Comparison of ENCODE assay signal across 16 cellular contexts in the genomic region with DNA sequence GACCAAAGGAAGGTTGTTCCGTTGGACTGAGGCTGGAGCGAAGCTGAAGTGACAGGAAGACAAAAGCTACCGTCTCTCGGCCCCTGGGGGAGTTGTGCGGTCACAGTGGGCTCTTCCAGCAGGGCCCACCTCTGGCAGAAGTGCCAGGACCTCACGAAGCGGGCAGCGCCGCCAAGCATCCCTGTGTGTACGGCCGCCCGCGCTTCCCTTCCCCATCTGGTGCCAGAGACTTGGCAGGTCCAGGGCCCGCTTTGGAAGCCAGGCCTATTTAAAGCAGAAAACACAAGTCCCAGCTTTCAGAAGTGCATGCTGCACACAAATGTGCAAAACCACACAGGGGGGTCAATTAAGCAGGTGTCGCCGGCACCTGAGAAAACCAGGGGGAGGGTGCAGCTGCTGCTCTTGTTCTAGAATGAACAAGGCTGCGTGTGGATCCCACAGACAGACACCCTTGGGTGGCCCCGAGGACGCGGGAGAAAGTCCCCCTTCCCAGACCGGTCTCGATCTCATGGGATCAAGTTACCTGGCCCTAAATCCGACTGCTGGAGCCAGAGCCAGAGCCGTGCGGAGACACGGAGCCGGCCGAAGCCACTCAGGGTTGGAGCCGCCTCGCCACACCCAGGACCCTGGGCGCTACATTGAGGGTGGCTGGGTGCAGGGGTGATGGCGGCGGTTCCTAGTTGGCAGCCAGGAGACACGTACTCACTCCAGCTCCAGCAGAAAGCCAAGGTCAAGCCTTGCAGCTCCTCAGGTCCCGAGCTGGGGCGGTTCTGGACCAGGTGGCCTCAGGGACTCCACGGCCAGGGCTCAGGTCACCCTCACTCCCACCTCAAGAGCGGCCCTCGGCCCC.
"Had no signal": no experiment of that assay in that cellular context is flagged by ENCODE, and none has a peak within 500 bp of the region (broad histone marks: within the 10 kb centered on the region; RNA-seq: fewer than 3 reads in every experiment).

No MANE protein-coding gene starts in this region.

- H3K27me3 ChIP-seq: colonic mucosa, right lobe of liver, vagina had no signal

- H3K9me3 Mint-ChIP-seq: activated CD4-positive, alpha-beta T cell treated with anti-CD3 and anti-CD28 coated beads, Interleukin-2, amount 10 ng/mL, durations not matched to agents 7 days and 5 days; activated T-cell treated with anti-CD3 and anti-CD28 coated beads, Interleukin-2, amount 50 U/mL, for 4 hours had no signal

- H3K27me3 Mint-ChIP-seq: activated CD4-positive, alpha-beta T cell treated with anti-CD3 and anti-CD28 coated beads, Interleukin-2, amount 10 ng/mL, durations not matched to agents 7 days and 5 days; activated naive CD8-positive, alpha-beta T cell treated with anti-CD3 and anti-CD28 coated beads, Interleukin-2, amount 50 U/mL, for 24 hours had no signal

- H3K36me3 ChIP-seq: colonic mucosa, lower lobe of right lung, prostate gland, right lobe of liver, vagina had no signal

- H3K4me1 ChIP-seq: colonic mucosa, lower lobe of right lung, prostate gland, right lobe of liver, vagina had no signal

- ATAC-seq: activated naive CD8-positive, alpha-beta T cell treated with anti-CD3 and anti-CD28 coated beads, Interleukin-2, amount 50 U/mL, for 24 hours; activated T-cell treated with anti-CD3 and anti-CD28 coated beads, Interleukin-2, amount 50 U/mL, for 4 hours; lower lobe of right lung; right lobe of liver; SK-N-SH treated with all-trans-retinoic acid at 6 μM for 48 hours; stimulated activated naive CD8-positive, alpha-beta T cell treated with anti-CD3 and anti-CD28 coated beads, Interleukin-15, Interleukin-2, amounts not matched to agents 100 U/mL and 50 U/mL, for 24 hours; WTC11 had no signal

- H3K27ac ChIP-seq: colonic mucosa, lower lobe of right lung, prostate gland, right lobe of liver, vagina had no signal

- H3K4me3 ChIP-seq: colonic mucosa, lower lobe of right lung, prostate gland, right lobe of liver, vagina had no signal

- H3K9me3 ChIP-seq: colonic mucosa, lower lobe of right lung, prostate gland, right lobe of liver, vagina had no signal

- DNase-seq: activated CD4-positive, alpha-beta T cell treated with anti-CD3 and anti-CD28 coated beads, Interleukin-2, amount 10 ng/mL, durations not matched to agents 7 days and 5 days; activated naive CD8-positive, alpha-beta T cell treated with anti-CD3 and anti-CD28 coated beads, Interleukin-2, amount 50 U/mL, for 24 hours; activated T-cell treated with anti-CD3 and anti-CD28 coated beads, Interleukin-2, amount 50 U/mL, for 4 hours; colonic mucosa; effector memory CD4-positive, alpha-beta T cell; kidney glomerular epithelial cell; lower lobe of right lung; midbrain; naive B cell; stimulated activated CD4-positive, alpha-beta T cell treated with anti-CD3 and anti-CD28 coated beads, Interleukin-12 subunit alpha, Interleukin-12 subunit beta, amount 100 ng/mL, for 4 hours; stimulated activated naive CD8-positive, alpha-beta T cell treated with anti-CD3 and anti-CD28 coated beads, Interleukin-15, Interleukin-2, amounts not matched to agents 100 U/mL and 50 U/mL, for 24 hours had no signal

- H3K4me1 Mint-ChIP-seq: activated CD4-positive, alpha-beta T cell treated with anti-CD3 and anti-CD28 coated beads, Interleukin-2, amount 10 ng/mL, durations not matched to agents 7 days and 5 days; activated naive CD8-positive, alpha-beta T cell treated with anti-CD3 and anti-CD28 coated beads, Interleukin-2, amount 50 U/mL, for 24 hours; WTC11 had no signal

- H3K27ac Mint-ChIP-seq: activated CD4-positive, alpha-beta T cell treated with anti-CD3 and anti-CD28 coated beads, Interleukin-2, amount 10 ng/mL, durations not matched to agents 7 days and 5 days; activated naive CD8-positive, alpha-beta T cell treated with anti-CD3 and anti-CD28 coated beads, Interleukin-2, amount 50 U/mL, for 24 hours; naive B cell; WTC11 had no signal

- H3K36me3 Mint-ChIP-seq: naive B cell, WTC11 had no signal

- H3K4me3 Mint-ChIP-seq: activated CD4-positive, alpha-beta T cell treated with anti-CD3 and anti-CD28 coated beads, Interleukin-2, amount 10 ng/mL, durations not matched to agents 7 days and 5 days; activated naive CD8-positive, alpha-beta T cell treated with anti-CD3 and anti-CD28 coated beads, Interleukin-2, amount 50 U/mL, for 24 hours; activated T-cell treated with anti-CD3 and anti-CD28 coated beads, Interleukin-2, amount 50 U/mL, for 4 hours; naive B cell; WTC11 had no signal
